In genomic region chrY:20745060-20745459, GRCh38 we compare ENCODE assay signal across 17 cellular contexts. TPM values are rescaled to one million over a fixed set of nuclear protein-coding genes. Genes with fewer than 3 reads are reported as not detected.
A peak's percentile ranks its signal among the peaks of the same experiment; 100 is the strongest.
DNase-seq lines count a peak whose midpoint lies in the region; ATAC-seq and TF ChIP-seq lines count a peak whose summit lies in the region.
"Had no signal": no experiment of that assay in that cellular context is flagged by ENCODE, and none has a peak within 500 bp of the region (broad histone marks: within the 10 kb centered on the region; RNA-seq: fewer than 3 reads in every experiment).

No MANE protein-coding gene starts in this region.

- H3K4me1 Mint-ChIP-seq in CD4-positive, CD25-positive, alpha-beta regulatory T cell = peaks cover 0 to 22% (median 10%) of the 10 kb centered on the region in 4 donors
- peaks cover 41% of the 10 kb centered on the region for H3K4me1 Mint-ChIP-seq in activated CD4-positive, alpha-beta memory T cell treated with anti-CD3 and anti-CD28 coated beads for 36 hours (ENCODE audit: low read depth)
- H3K4me1 Mint-ChIP-seq: GM23338, neural progenitor cell had no signal

- no peak for TF ChIP-seq CTCF in gastrocnemius medialis (IDR thresholded peaks at IDR 0.05 in 4 of 5, conservative IDR thresholded peaks at IDR 0.05 in 1 of 5)

- no peaks in the 10 kb centered on the region for H3K27me3 ChIP-seq in CD4-positive, CD25-positive, alpha-beta regulatory T cell (ENCODE audit: control insufficient read depth, insufficient read depth, low read length)
- no peaks in the 10 kb centered on the region for H3K27me3 ChIP-seq in gastrocnemius medialis
- H3K27me3 ChIP-seq: neural progenitor cell, Peyer's patch, tibial artery had no signal

- no peak for TF ChIP-seq POLR2A in erythroblast (IDR thresholded peaks at IDR 0.05; ENCODE audit: low read length)
- no peak for TF ChIP-seq POLR2A in gastrocnemius medialis (IDR thresholded peaks at IDR 0.05)

- H3K9me3 Mint-ChIP-seq in CD4-positive, CD25-positive, alpha-beta regulatory T cell = no peaks in the 10 kb centered on the region
- H3K9me3 Mint-ChIP-seq in activated CD4-positive, alpha-beta memory T cell treated with anti-CD3 and anti-CD28 coated beads for 36 hours = no peaks in the 10 kb centered on the region
- H3K9me3 Mint-ChIP-seq: neural progenitor cell had no signal

- no peaks in the 10 kb centered on the region for H3K27me3 Mint-ChIP-seq in CD4-positive, CD25-positive, alpha-beta regulatory T cell
- no peaks in the 10 kb centered on the region for H3K27me3 Mint-ChIP-seq in activated CD4-positive, alpha-beta memory T cell treated with anti-CD3 and anti-CD28 coated beads for 36 hours

- no peaks in the 10 kb centered on the region for H3K36me3 ChIP-seq in CD4-positive, CD25-positive, alpha-beta regulatory T cell (ENCODE audit: control insufficient read depth, insufficient read depth, low read length)
- no peaks in the 10 kb centered on the region for H3K36me3 ChIP-seq in gastrocnemius medialis
- H3K36me3 ChIP-seq: neural progenitor cell, Peyer's patch, tibial artery had no signal

- ATAC-seq in CD4-positive, CD25-positive, alpha-beta regulatory T cell (ENCODE audit: low read depth in 2 of 2) = peak; percentile 25 to 37
- ATAC-seq in gastrocnemius medialis (no peak), left ventricle myocardium superior (no peak), HG02798 (IDR thresholded peaks at IDR 0.05; ENCODE audit: poor library complexity, unreplicated experiment) (no peak)
- ATAC-seq: GM23338 had no signal

- POLR2A ChIA-PET in activated CD4-positive, alpha-beta memory T cell treated with anti-CD3 and anti-CD28 coated beads for 36 hours (lab: Charles Lee) = no interaction called here

- DNase-seq in CD4-positive, CD25-positive, alpha-beta regulatory T cell = no peak
- DNase-seq in HT1080 (ENCODE audit: low read depth) = peak; percentile 10
- DNase-seq in activated CD4-positive, alpha-beta memory T cell treated with anti-CD3 and anti-CD28 coated beads for 36 hours = peak; percentile 63
- peak; percentile 4 for DNase-seq in erythroblast (lab: John Stamatoyannopoulos, UW)
- no peak for DNase-seq in gastrocnemius medialis
- DNase-seq in left ventricle myocardium superior = no peak
- no peak for DNase-seq in DMS 273 (lab: John Stamatoyannopoulos, UW; ENCODE audit: unreplicated experiment)
- DNase-seq: activated gamma-delta T cell treated with Interleukin-2 at 50 U/mL for 16 hours, Caco-2, NCI-H1048, NCI-H2107, SW 1271, tibial artery had no signal

- intact Hi-C loops in activated CD4-positive, alpha-beta memory T cell treated with anti-CD3 and anti-CD28 coated beads for 36 hours (cut with micrococcal nuclease) = loop anchor here (1.0 to 10.0 kb wide), 5 partner anchors 52 to 1240 kb away; no protein-coding TSS in a partner anchor
- intact Hi-C loops in gastrocnemius medialis (cut with DNase I; ENCODE audit: low total_unique reads) = no loop called here
- intact Hi-C loops in left ventricle myocardium superior (cut with micrococcal nuclease) = loop anchor here (10.0 kb wide), 1 partner anchor 190 kb away; no protein-coding TSS in a partner anchor

- no peak overlapping the region for H3K4me3 ChIP-seq in CD4-positive, CD25-positive, alpha-beta regulatory T cell (ENCODE audit: low read depth, low read length)
- no peak overlapping the region for H3K4me3 ChIP-seq in gastrocnemius medialis
- H3K4me3 ChIP-seq: GM23338, neural progenitor cell, Peyer's patch, tibial artery had no signal

- peaks cover 3% of the 10 kb centered on the region for H3K4me1 ChIP-seq in CD4-positive, CD25-positive, alpha-beta regulatory T cell (ENCODE audit: control insufficient read depth, insufficient read depth, low read length, poor library complexity, severe bottlenecking)
- no peaks in the 10 kb centered on the region for H3K4me1 ChIP-seq in gastrocnemius medialis
- H3K4me1 ChIP-seq: Caco-2, neural progenitor cell, Peyer's patch, tibial artery had no signal

- peak overlapping the region in 1 of 3 donors; percentile 91 for H3K27ac Mint-ChIP-seq in CD4-positive, CD25-positive, alpha-beta regulatory T cell
- peak overlapping the region; percentile 71 for H3K27ac Mint-ChIP-seq in activated CD4-positive, alpha-beta memory T cell treated with anti-CD3 and anti-CD28 coated beads for 36 hours
- H3K27ac Mint-ChIP-seq: GM23338, neural progenitor cell had no signal

- no peak overlapping the region for H3K4me3 Mint-ChIP-seq in CD4-positive, CD25-positive, alpha-beta regulatory T cell
- no peak overlapping the region for H3K4me3 Mint-ChIP-seq in activated CD4-positive, alpha-beta memory T cell treated with anti-CD3 and anti-CD28 coated beads for 36 hours
- H3K4me3 Mint-ChIP-seq: GM23338, neural progenitor cell had no signal

- CTCF ChIA-PET in activated CD4-positive, alpha-beta memory T cell treated with anti-CD3 and anti-CD28 coated beads for 36 hours (lab: Charles Lee) = interaction anchor here (0.9 kb wide), 1 partner anchor 504 kb away, joined by 3 read pairs; no protein-coding TSS in a partner anchor

- no peak overlapping the region for H3K27ac ChIP-seq in CD4-positive, CD25-positive, alpha-beta regulatory T cell (ENCODE audit: insufficient read depth, low read length, poor library complexity, severe bottlenecking)
- H3K27ac ChIP-seq in gastrocnemius medialis = no peak overlapping the region
- H3K27ac ChIP-seq: neural progenitor cell, Peyer's patch, tibial artery had no signal

- H3K9me3 ChIP-seq in CD4-positive, CD25-positive, alpha-beta regulatory T cell (ENCODE audit: control insufficient read depth in 2 of 2, low read length in 2 of 2) = no peaks in the 10 kb centered on the region
- H3K9me3 ChIP-seq in gastrocnemius medialis = no peaks in the 10 kb centered on the region
- H3K9me3 ChIP-seq: Caco-2, Peyer's patch, tibial artery had no signal

- in situ Hi-C loops in gastrocnemius medialis (cut with MboI; ENCODE audit: low sequenced_read_pairs in 4 of 4) = no loop called here

- no peaks in the 10 kb centered on the region for H3K36me3 Mint-ChIP-seq in CD4-positive, CD25-positive, alpha-beta regulatory T cell
- H3K36me3 Mint-ChIP-seq in activated CD4-positive, alpha-beta memory T cell treated with anti-CD3 and anti-CD28 coated beads for 36 hours = no peaks in the 10 kb centered on the region
- H3K36me3 Mint-ChIP-seq: neural progenitor cell had no signal

RNA-seq across cellular contexts. Expression of gene RPS4Y2, which starts 10.8 kb away (rescaled TPM):
- total RNA-seq in CD4-positive, CD25-positive, alpha-beta regulatory T cell = not detected
- not detected for polyA plus RNA-seq in CD4-positive, CD25-positive, alpha-beta regulatory T cell
- not detected in 2 replicates for total RNA-seq in HT1080 (2014; rRNA removed; shearing (Covaris generic))
- polyA plus RNA-seq in HT1080 (2015; cell fraction: cytosol; rRNA removed) = not detected in 2 replicates
- not detected in 2 replicates for polyA plus RNA-seq in HT1080 (2015; cell fraction: nucleus; rRNA removed)
- not detected for total RNA-seq in activated CD4-positive, alpha-beta memory T cell treated with anti-CD3 and anti-CD28 coated beads for 36 hours
- not detected for total RNA-seq in gastrocnemius medialis
- total RNA-seq in left ventricle myocardium superior = not detected
- total RNA-seq: Caco-2, GM23338, Peyer's patch had no signal
- polyA plus RNA-seq: GM23338 had no signal

Comparison
In these comparisons a context has a peak if more than half of its experiments do, and no peak if none do; other contexts are left out.
1. ATAC-seq: peak in CD4-positive, CD25-positive, alpha-beta regulatory T cell (2 of 2); none in gastrocnemius medialis (0 of 2), left ventricle myocardium superior (single experiment) and HG02798 (single experiment).
2. DNase-seq: peak in HT1080 (single experiment), activated CD4-positive, alpha-beta memory T cell treated with anti-CD3 and anti-CD28 coated beads for 36 hours (single experiment) and erythroblast (2 of 2); none in CD4-positive, CD25-positive, alpha-beta regulatory T cell (0 of 3), gastrocnemius medialis (0 of 2), left ventricle myocardium superior (single experiment) and DMS 273 (single experiment).